Comparison of ENCODE assay signal across 8 cellular contexts in the genomic region with DNA sequence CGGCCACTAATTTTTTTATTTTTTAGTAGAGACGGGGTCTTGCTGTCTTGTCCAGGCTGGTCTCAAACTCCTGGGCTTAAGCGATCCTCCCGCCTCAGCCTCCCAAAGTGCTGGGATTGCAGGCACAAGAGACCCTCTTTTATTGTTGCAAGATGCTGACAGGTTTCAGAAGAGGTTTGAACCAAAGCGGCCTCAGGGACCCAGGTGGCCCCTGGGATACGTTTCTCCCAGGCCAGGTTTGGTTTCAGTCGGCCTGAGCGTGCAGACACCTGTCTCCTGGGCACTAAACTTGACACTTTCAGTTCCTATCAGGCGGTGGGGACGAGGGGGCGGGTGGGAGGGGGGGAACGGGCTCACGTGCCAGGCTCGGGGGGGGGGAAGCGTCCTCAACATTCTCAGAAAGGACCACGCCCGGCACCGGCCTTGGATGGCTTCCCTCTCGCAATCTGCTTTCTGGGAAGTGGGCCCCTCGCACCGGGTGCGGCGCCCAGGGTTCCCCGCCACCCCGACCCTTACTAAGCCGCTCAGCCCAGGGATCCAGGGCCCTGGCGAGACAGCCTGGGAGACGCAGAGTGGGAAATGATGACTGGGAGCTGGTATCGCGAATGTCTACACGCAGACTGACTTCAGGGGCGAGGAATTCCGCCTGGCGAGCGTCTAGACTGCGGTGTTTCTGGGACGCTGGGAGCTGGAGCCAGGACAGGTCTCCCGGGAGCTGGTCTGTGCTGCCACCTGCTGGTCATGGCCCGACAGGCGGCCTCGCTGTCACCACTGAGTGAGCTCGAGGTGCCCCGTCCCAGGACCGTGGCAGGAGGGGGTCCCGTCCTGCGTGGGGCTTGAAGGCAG.
A peak's percentile ranks its signal among the peaks of the same experiment; 100 is the strongest.
DNase-seq lines count a peak whose midpoint lies in the region; ATAC-seq, FAIRE-seq and TF ChIP-seq lines count a peak whose summit lies in the region.

No MANE protein-coding gene starts in this region.

- TF ChIP-seq CTCF in D721Med (IDR thresholded peaks at IDR 0.05; ENCODE audit: insufficient read depth, missing control alignments) (peak; percentile 83), MCF 10A (IDR thresholded peaks at IDR 0.05; ENCODE audit: unreplicated experiment) (peak; percentile 96)

- no peaks in the 10 kb centered on the region for H3K4me1 Mint-ChIP-seq in MCF 10A (ENCODE audit: insufficient read depth, unreplicated experiment)

- peaks cover 11% of the 10 kb centered on the region for H3K27me3 Mint-ChIP-seq in MCF 10A (ENCODE audit: insufficient read depth, unreplicated experiment)

- no peak overlapping the region for H3K27ac Mint-ChIP-seq in MCF 10A (ENCODE audit: low read depth, unreplicated experiment)

- intact Hi-C loops in MCF 10A (cut with micrococcal nuclease) = loop anchor here (1.0 to 10.0 kb wide), 5 partner anchors 34 to 454 kb away; a partner anchor contains a TSS

- ATAC-seq in GM21737 (IDR thresholded peaks at IDR 0.05; ENCODE audit: unreplicated experiment) (peak; percentile 36), HG03442 (IDR thresholded peaks at IDR 0.05; ENCODE audit: unreplicated experiment) (no peak)

- BruUV-seq in MCF 10A (replicated peaks; lab: Mats Ljungman, UMichigan) = no TSS peak

- H3K36me3 ChIP-seq in small intestine (ENCODE audit: control insufficient read depth in 2 of 2, insufficient read depth in 2 of 2, low read length in 2 of 2) = no peaks in the 10 kb centered on the region

- H3K4me3 Mint-ChIP-seq in MCF 10A (ENCODE audit: unreplicated experiment) = peak overlapping the region; percentile 64

- H3K9me3 Mint-ChIP-seq in MCF 10A (ENCODE audit: unreplicated experiment) = no peaks in the 10 kb centered on the region

- H3K9me3 ChIP-seq in small intestine (ENCODE audit: control insufficient read depth, low read depth) = no peaks in the 10 kb centered on the region

- H3K4me3 ChIP-seq in small intestine (ENCODE audit: low read depth in 1 of 2, low read length in 2 of 2) = peak overlapping the region in 1 of 2 donors; percentile 41

- DNase-seq in D721Med (ENCODE audit: insufficient read length, low spot score) (peak; percentile 72), NCI-H1092 (lab: John Stamatoyannopoulos, UW) (peak; percentile 69), UCSD-AML1 (lab: John Stamatoyannopoulos, UW; ENCODE audit: unreplicated experiment) (peak; percentile 81), MCF 10A (ENCODE audit: unreplicated experiment) (peak; percentile 90), iPS-NIHi7 (ENCODE audit: extremely low spot score) (peak; percentile 87), small intestine (peak; percentile 88)

- POLR2A ChIA-PET in MCF 10A (lab: Yijun Ruan, JAX) = interaction anchor here (0.6 to 6.4 kb wide), 8 partner anchors 16 to 183 kb away, joined by 3 to 104 read pairs (median 4); a partner anchor contains a TSS

- no peak overlapping the region for H3K27ac ChIP-seq in small intestine (ENCODE audit: low read depth in 1 of 2, low read length in 1 of 2)

- no peak for FAIRE-seq in D721Med (lab: Jason Lieb, UNC)
- no peak for FAIRE-seq in small intestine (lab: Jason Lieb, UNC)

- H3K27me3 ChIP-seq in small intestine (ENCODE audit: control insufficient read depth in 2 of 2, insufficient read depth in 2 of 2, low read length in 2 of 2) = no peaks in the 10 kb centered on the region

- no peaks in the 10 kb centered on the region for H3K4me1 ChIP-seq in small intestine (ENCODE audit: control insufficient read depth in 2 of 2, insufficient read depth in 1 of 2, low read depth in 1 of 2, low read length in 1 of 2)

- CTCF ChIA-PET in MCF 10A (lab: Yijun Ruan, JAX) = interaction anchor here (0.6 to 4.3 kb wide), 26 partner anchors 10 to 1530 kb away, joined by 3 to 45 read pairs (median 4); a partner anchor contains a TSS

- WGBS in small intestine, 3 donors = 9% methylated on average over 46 of the region's 46 CpGs

- no peaks in the 10 kb centered on the region for H3K36me3 Mint-ChIP-seq in MCF 10A (ENCODE audit: insufficient read depth, unreplicated experiment)
